24 cellular contexts compared by ENCODE assay signal in the genomic region with DNA sequence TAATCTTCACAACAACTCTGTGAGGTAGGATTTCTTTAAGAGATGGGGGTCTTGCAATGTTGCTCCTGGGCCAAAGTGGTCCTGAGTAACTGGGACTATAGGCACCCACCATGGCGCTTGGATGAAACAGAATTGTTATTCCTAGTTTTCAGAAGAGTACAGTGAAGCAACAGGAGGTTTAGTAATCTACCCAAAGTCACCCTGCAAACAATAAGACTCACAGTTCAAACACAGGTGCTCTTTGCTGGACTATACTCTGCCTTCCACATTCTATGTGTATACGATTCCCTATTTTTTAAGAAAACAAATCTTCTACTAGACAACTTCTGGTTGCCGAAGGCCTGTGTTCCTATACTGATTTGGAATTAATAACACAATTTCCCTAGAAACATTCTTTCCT. TPM values are rescaled to one million over a fixed set of nuclear protein-coding genes. Genes with fewer than 3 reads are reported as not detected.
"Had no signal": no experiment of that assay in that cellular context is flagged by ENCODE, and none has a peak within 500 bp of the region (broad histone marks: within the 10 kb centered on the region; RNA-seq: fewer than 3 reads in every experiment).

No MANE protein-coding gene starts in this region.

- H3K4me3 ChIP-seq: pancreas, prostate gland, stomach, thoracic aorta, thyroid gland, tibial nerve, upper lobe of left lung, vagina had no signal

- H3K4me1 ChIP-seq: pancreas, prostate gland, thyroid gland, upper lobe of left lung, vagina had no signal

- ATAC-seq: naive thymus-derived CD8-positive, alpha-beta T cell; natural killer cell treated with Interleukin-12 subunit alpha and Interleukin-12 subunit beta and Interleukin-15 and Interleukin-18, amount 100 ng/mL, for 72 hours; pancreas; right cardiac atrium; sciatic nerve; stimulated activated effector memory CD8-positive, alpha-beta T cell treated with anti-CD3 and anti-CD28 coated beads, Interleukin-12 subunit alpha, Interleukin-12 subunit beta, amount 100 ng/mL, for 72 hours; stimulated activated naive B cell treated with anti-CD40 and anti-IgM and Interleukin-4, amounts not matched to agents 10 μg/mL and 1 μg/mL and 100 μg/mL, for 72 hours had no signal

- H3K9me3 ChIP-seq: neutrophil, pancreas, prostate gland, stomach, thoracic aorta, thyroid gland, tibial nerve, upper lobe of left lung, vagina had no signal

- H3K27ac ChIP-seq: neutrophil, pancreas, prostate gland, stomach, thoracic aorta, thyroid gland, tibial nerve, upper lobe of left lung, vagina had no signal

- H3K27me3 ChIP-seq: stomach, thyroid gland, tibial nerve, upper lobe of left lung, vagina had no signal

- FAIRE-seq: pancreas, small intestine, urothelium cell line had no signal

- H3K36me3 ChIP-seq: neutrophil, pancreas, prostate gland, stomach, thoracic aorta, thyroid gland, tibial nerve, upper lobe of left lung, vagina had no signal

- DNase-seq: naive thymus-derived CD8-positive, alpha-beta T cell; nephron progenitor cell; nucleus accumbens; pancreas; right cardiac atrium; small intestine; stimulated activated CD4-positive, alpha-beta T cell treated with anti-CD3 and anti-CD28 coated beads, Interleukin-15, amount 100 ng/mL, for 24 hours; stimulated activated CD4-positive, alpha-beta T cell treated with anti-CD3 and anti-CD28 coated beads, Interleukin-2, amount 100 ng/mL, for 24 hours; stimulated activated CD4-positive, alpha-beta T cell treated with anti-CD3 and anti-CD28 coated beads, Interleukin-2, amount 100 ng/mL, for 48 hours; stimulated activated CD4-positive, alpha-beta T cell treated with anti-CD3 and anti-CD28 coated beads, Interleukin-4, amount 100 ng/mL, for 24 hours; stimulated activated naive B cell treated with anti-CD40 and anti-IgM and Interleukin-4, amounts not matched to agents 10 μg/mL and 1 μg/mL and 100 μg/mL, for 72 hours; stimulated activated naive CD4-positive, alpha-beta T cell treated with Interleukin-2 at 50 U/mL for 16 hours; stomach; thyroid gland; upper lobe of left lung had no signal

RNA-seq across cellular contexts. Expression of a gene that starts 8.1 kb away (rescaled TPM):
- total RNA-seq: naive thymus-derived CD8-positive, alpha-beta T cell had no signal
